1 cellular context compared by ENCODE assay signal in genomic region chr2:230713331-230714121, GRCh38.
TF ChIP-seq lines count a peak whose summit lies in the region.

No MANE protein-coding gene starts in this region.

TF ChIP-seq in HEK293, 187 proteins besides CTCF, POLR2A, EP300 and RAD21 (continued from another document):
- TF ChIP-seq, protein P1, sequence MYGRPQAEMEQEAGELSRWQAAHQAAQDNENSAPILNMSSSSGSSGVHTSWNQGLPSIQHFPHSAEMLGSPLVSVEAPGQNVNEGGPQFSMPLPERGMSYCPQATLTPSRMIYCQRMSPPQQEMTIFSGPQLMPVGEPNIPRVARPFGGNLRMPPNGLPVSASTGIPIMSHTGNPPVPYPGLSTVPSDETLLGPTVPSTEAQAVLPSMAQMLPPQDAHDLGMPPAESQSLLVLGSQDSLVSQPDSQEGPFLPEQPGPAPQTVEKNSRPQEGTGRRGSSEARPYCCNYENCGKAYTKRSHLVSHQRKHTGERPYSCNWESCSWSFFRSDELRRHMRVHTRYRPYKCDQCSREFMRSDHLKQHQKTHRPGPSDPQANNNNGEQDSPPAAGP (tag by site-specific recombination; IDR thresholded peaks at IDR 0.05), result no peak
- TF ChIP-seq ZNF561 (tag by site-specific recombination; IDR thresholded peaks at IDR 0.05; ENCODE audit: borderline replicate concordance) (no peak), TCF7L2 (IDR thresholded peaks at IDR 0.05; ENCODE audit: borderline replicate concordance, low read depth, low read length) (no peak), ZNF138 (tag by site-specific recombination; IDR thresholded peaks at IDR 0.05; ENCODE audit: borderline replicate concordance) (no peak), PBX3 (CRISPR knock-in tag; IDR thresholded peaks at IDR 0.05) (no peak), ZNF623 (tag by site-specific recombination; IDR thresholded peaks at IDR 0.05) (no peak), GLIS2 (tag by site-specific recombination; IDR thresholded peaks at IDR 0.05) (no peak), IKZF3 (tag by site-specific recombination; IDR thresholded peaks at IDR 0.05) (no peak), ZBTB11 (tag by site-specific recombination; conservative IDR thresholded peaks at IDR 0.05; ENCODE audit: low read depth) (no peak), ZNF488 (tag by site-specific recombination; IDR thresholded peaks at IDR 0.05) (no peak), ZNF214 (tag by site-specific recombination; IDR thresholded peaks at IDR 0.05; ENCODE audit: borderline replicate concordance) (no peak), ZBTB20 (tag by site-specific recombination; IDR thresholded peaks at IDR 0.05) (peak; percentile 65), GLIS1 (tag by site-specific recombination; IDR thresholded peaks at IDR 0.05) (no peak)
